In the genomic region with DNA sequence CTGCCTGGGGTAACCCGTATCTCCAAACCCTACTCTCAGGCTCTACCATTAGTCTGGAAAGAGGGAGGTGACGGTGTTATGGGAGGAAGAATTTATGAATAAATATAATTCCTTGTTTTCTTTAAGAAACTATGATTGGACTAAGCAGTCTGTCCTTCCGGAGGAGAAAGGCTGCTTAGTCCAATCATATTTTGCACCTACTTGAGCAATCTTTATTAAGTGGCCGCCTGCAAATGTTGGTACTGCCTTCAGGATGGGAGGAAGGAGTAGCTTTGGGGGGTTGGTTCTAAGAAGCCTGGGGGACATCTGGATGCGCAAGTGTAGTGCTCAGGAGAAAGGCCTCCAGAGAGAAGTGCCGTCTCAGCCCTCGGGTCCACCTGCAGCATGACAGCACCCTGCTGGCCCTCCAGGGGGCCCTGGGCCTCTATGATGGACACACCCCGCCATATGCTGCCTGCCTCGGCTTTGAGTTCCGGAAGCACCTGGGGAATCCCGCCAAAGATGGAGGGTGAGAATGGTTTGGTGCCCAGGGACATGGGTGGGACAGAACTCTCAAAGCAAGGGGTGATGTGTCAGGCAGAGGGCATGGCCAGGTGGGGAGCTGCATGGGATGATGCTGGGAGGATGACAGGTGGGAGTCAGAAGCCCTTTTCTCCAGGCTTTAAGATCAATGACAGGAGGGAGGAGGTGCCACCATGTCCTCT, we compare ENCODE assay signal across 11 cellular contexts. TPM values are rescaled to one million over a fixed set of nuclear protein-coding genes. Genes with fewer than 3 reads are reported as not detected.
A peak's percentile ranks its signal among the peaks of the same experiment; 100 is the strongest.
DNase-seq lines count a peak whose midpoint lies in the region; ATAC-seq and TF ChIP-seq lines count a peak whose summit lies in the region.
"Had no signal": no experiment of that assay in that cellular context is flagged by ENCODE, and none has a peak within 500 bp of the region (broad histone marks: within the 10 kb centered on the region; RNA-seq: fewer than 3 reads in every experiment).

No MANE protein-coding gene starts in this region.

- intact Hi-C loops in stomach (cut with DNase I; ENCODE audit: low total_unique reads): no loop called here

- ATAC-seq in foreskin keratinocyte (peak; percentile 40), GM18498 (IDR thresholded peaks at IDR 0.05; ENCODE audit: unreplicated experiment) (no peak)

- no peak overlapping the region for H3K14ac ChIP-seq in trophoblast cell (ENCODE audit: low read length)

- H3K27me3 ChIP-seq in foreskin keratinocyte (no peaks in the 10 kb centered on the region), stomach (peaks cover 0 to 8% (median 0%) of the 10 kb centered on the region in 3 donors), trophoblast cell (ENCODE audit: insufficient read depth, low read length) (no peaks in the 10 kb centered on the region)

- no peak overlapping the region for H3K27ac ChIP-seq in foreskin keratinocyte
- no peak overlapping the region for H3K27ac ChIP-seq in substantia nigra (ENCODE audit: low read depth, low read length, poor library complexity, severe bottlenecking)
- no peak overlapping the region for H3K27ac ChIP-seq in stomach
- H3K27ac ChIP-seq in trophoblast cell (ENCODE audit: low read depth, low read length): no peak overlapping the region

- H3K4me1 ChIP-seq in foreskin keratinocyte: no peaks in the 10 kb centered on the region
- peaks cover 0 to 8% (median 0%) of the 10 kb centered on the region in 4 donors for H3K4me1 ChIP-seq in stomach
- no peaks in the 10 kb centered on the region for H3K4me1 ChIP-seq in trophoblast cell (ENCODE audit: control insufficient read depth in 1 of 2, insufficient read depth in 2 of 2, low read length in 2 of 2)

- H3K4me3 ChIP-seq in stomach (no peak overlapping the region), trophoblast cell (ENCODE audit: low read depth, low read length) (no peak overlapping the region)

- H3K79me1 ChIP-seq in trophoblast cell (ENCODE audit: low read length): no peaks in the 10 kb centered on the region

- no peak overlapping the region for H3K4me2 ChIP-seq in trophoblast cell (ENCODE audit: low read length)

- no peak overlapping the region for H4K91ac ChIP-seq in trophoblast cell (ENCODE audit: low read depth, low read length)

- DNase-seq in DMS53 (lab: John Stamatoyannopoulos, UW) (peak; percentile 84), RPMI8226 (peak; percentile 90), foreskin keratinocyte (peak in 1 of 2 donors; percentile 36), substantia nigra (lab: John Stamatoyannopoulos, UW) (no peak), stomach (no peak), trophoblast cell (no peak)
- DNase-seq: H9 had no signal

- H3K79me2 ChIP-seq in trophoblast cell (ENCODE audit: control insufficient read depth, insufficient read depth, low read length, poor library complexity): no peaks in the 10 kb centered on the region

- H3K23ac ChIP-seq in trophoblast cell (ENCODE audit: low read length): no peak overlapping the region

- no peak overlapping the region for H2AK5ac ChIP-seq in trophoblast cell (ENCODE audit: low read length)

- 23 to 37% (median 26%) methylated on average over 9 to 11 of the region's 11 CpGs for WGBS in stomach, 5 donors
- WGBS in trophoblast cell (ENCODE audit: extremely low coverage, insufficient coverage, insufficient read length): no CpG with 5 or more reads among the region's 11 CpGs

- H4K12ac ChIP-seq in trophoblast cell (ENCODE audit: low read depth, low read length): no peak overlapping the region

- TF ChIP-seq EP300 in stomach (IDR thresholded peaks at IDR 0.05): no peak

- TF ChIP-seq CTCF in foreskin keratinocyte (conservative IDR thresholded peaks at IDR 0.05) (peak; percentile 52), stomach (IDR thresholded peaks at IDR 0.05) (no peak)

- H2BK5ac ChIP-seq in trophoblast cell (ENCODE audit: low read depth, low read length, poor library complexity): no peak overlapping the region

- no peak overlapping the region for H2BK120ac ChIP-seq in trophoblast cell (ENCODE audit: insufficient read depth, low read length, poor library complexity)

- H3K9ac ChIP-seq in trophoblast cell (ENCODE audit: low read length): no peak overlapping the region

- TF ChIP-seq POLR2A in GM19193 (IDR thresholded peaks at IDR 0.05; ENCODE audit: extremely low read depth, insufficient read depth, insufficient read length): peak; percentile 34
- no peak for TF ChIP-seq POLR2A in stomach (IDR thresholded peaks at IDR 0.05)

- no peak overlapping the region for H3K18ac ChIP-seq in trophoblast cell (ENCODE audit: low read length)

- H4K8ac ChIP-seq in trophoblast cell (ENCODE audit: low read depth, low read length): no peak overlapping the region

- H3K36me3 ChIP-seq in stomach (peaks cover 12 to 39% (median 36%) of the 10 kb centered on the region in 4 donors), trophoblast cell (ENCODE audit: control insufficient read depth in 1 of 2, insufficient read depth in 2 of 2, low read length in 2 of 2) (peaks cover 36% of the 10 kb centered on the region in 2 experiments)

- H3K4ac ChIP-seq in trophoblast cell (ENCODE audit: low read depth, low read length): no peak overlapping the region

- no peak overlapping the region for H2BK12ac ChIP-seq in trophoblast cell (ENCODE audit: low read length)

- H2AFZ ChIP-seq in trophoblast cell (ENCODE audit: insufficient read depth, low read length, poor library complexity): no peak overlapping the region

- H3K9me3 ChIP-seq in stomach (no peaks in the 10 kb centered on the region), trophoblast cell (ENCODE audit: insufficient read depth, low read depth, low read length) (peaks cover 2% of the 10 kb centered on the region)

RNA-seq across cellular contexts. Expression of gene ACP4, which starts 4.0 kb away (rescaled TPM):
- total RNA-seq in foreskin keratinocyte (not detected in 2 replicates), stomach (not detected)
- polyA plus RNA-seq in foreskin keratinocyte (not detected in 2 replicates), stomach (not detected)
- polyA plus RNA-seq in trophoblast cell (2013): 0.19 and 0.33 TPM in 2 replicates
- total RNA-seq: H9; pulmonary artery endothelial cell; T-helper 1 cell treated with Interleukin-12 subunit alpha and Interleukin-12 subunit beta and Interleukin-4 antibody, amounts not matched to agents 30 ng/mL and 1 ng/mL, for 36 hours had no signal

RNA-seq across cellular contexts. Expression of gene GPR32, which starts 24.0 kb away (rescaled TPM):
- total RNA-seq in foreskin keratinocyte (not detected in 2 replicates), stomach (not detected)
- polyA plus RNA-seq in foreskin keratinocyte (not detected in 2 replicates), stomach (not detected)
- 32.8 and 36.8 TPM in 2 replicates for polyA plus RNA-seq in trophoblast cell (2013)
- total RNA-seq: H9; pulmonary artery endothelial cell; T-helper 1 cell treated with Interleukin-12 subunit alpha and Interleukin-12 subunit beta and Interleukin-4 antibody, amounts not matched to agents 30 ng/mL and 1 ng/mL, for 36 hours had no signal

RNA-seq across cellular contexts. Expression of gene KLK1, which starts 29.4 kb away (rescaled TPM):
- 1.1 and 1.3 TPM in 2 replicates for total RNA-seq in foreskin keratinocyte
- 3.9 and 5.0 TPM in 2 replicates for polyA plus RNA-seq in foreskin keratinocyte
- 10 to 100 TPM in 1 of 5 donors, 1 to 10 TPM in 1, not detected in 3; 4.1 to 55.0 TPM for total RNA-seq in stomach
- polyA plus RNA-seq in stomach: 10 to 100 TPM in 1 of 3 donors, 1 to 10 TPM in 2; 6.0 to 12.8 (median 6.9) TPM
- polyA plus RNA-seq in trophoblast cell (2013): 0.11 TPM in 1 of 2 replicates, not detected in the other
- total RNA-seq: pulmonary artery endothelial cell had no signal

RNA-seq across cellular contexts. Expression of gene KLK15, which starts 39.1 kb away (rescaled TPM):
- total RNA-seq in foreskin keratinocyte (not detected in 2 replicates), stomach (not detected)
- polyA plus RNA-seq in foreskin keratinocyte (not detected in 2 replicates), stomach (not detected)
- 0.03 TPM in 1 of 2 replicates, not detected in the other for polyA plus RNA-seq in trophoblast cell (2013)
- total RNA-seq: H9; pulmonary artery endothelial cell; T-helper 1 cell treated with Interleukin-12 subunit alpha and Interleukin-12 subunit beta and Interleukin-4 antibody, amounts not matched to agents 30 ng/mL and 1 ng/mL, for 36 hours had no signal

Comparison
In these comparisons a context has a peak if more than half of its experiments do, and no peak if none do; other contexts are left out.
1. DNase-seq: peak in DMS53 (single experiment) and RPMI8226 (single experiment); none in substantia nigra (0 of 49), stomach (single experiment) and trophoblast cell (0 of 2).